17 cellular contexts compared by ENCODE assay signal in the genomic region with DNA sequence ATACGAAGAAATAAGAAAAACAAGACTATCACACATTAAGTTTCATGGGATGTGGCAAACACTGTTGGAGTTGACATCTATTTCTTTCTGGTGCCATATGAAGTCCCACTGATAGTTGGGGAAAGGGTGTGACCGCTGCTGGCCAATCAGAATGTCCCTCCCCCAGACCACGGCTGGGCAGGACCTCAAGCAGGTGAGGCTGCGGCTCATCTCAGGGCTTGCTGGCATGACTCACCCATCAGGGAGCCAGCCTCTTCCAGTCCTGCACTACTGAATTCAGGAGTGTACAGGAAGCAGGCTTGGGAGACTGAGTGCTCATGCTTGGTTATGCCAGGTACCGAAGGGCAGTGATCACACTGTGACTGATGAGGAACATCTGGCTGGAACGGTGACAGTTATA. TPM values are rescaled to one million over a fixed set of nuclear protein-coding genes. Genes with fewer than 3 reads are reported as not detected.
A peak's percentile ranks its signal among the peaks of the same experiment; 100 is the strongest.
DNase-seq lines count a peak whose midpoint lies in the region; ATAC-seq and TF ChIP-seq lines count a peak whose summit lies in the region.
"Had no signal": no experiment of that assay in that cellular context is flagged by ENCODE, and none has a peak within 500 bp of the region (broad histone marks: within the 10 kb centered on the region; RNA-seq: fewer than 3 reads in every experiment).

No MANE protein-coding gene starts in this region.

- no peaks in the 10 kb centered on the region for H3F3A ChIP-seq in PC-3 (ENCODE audit: low read length, unreplicated experiment)

- H3K4me3 ChIP-seq in HCT116 (replicated peaks in 1 of 2; ENCODE audit: low read depth in 1 of 2, low read length in 2 of 2): no peak overlapping the region
- no peak overlapping the region for H3K4me3 ChIP-seq in PC-3 (ENCODE audit: low read length)
- no peak overlapping the region for H3K4me3 ChIP-seq in thyroid gland (replicated peaks in 1 of 3)
- H3K4me3 ChIP-seq: lung, ovary, right lobe of liver, SK-N-MC had no signal

- no peak for TF ChIP-seq RAD21 in HCT116 (IDR thresholded peaks at IDR 0.05; ENCODE audit: low read depth)

- peak; percentile 43 for DNase-seq in HCT116 (ENCODE audit: low read depth, low spot score)
- peak; percentile 74 for DNase-seq in PC-3
- peak; percentile 60 for DNase-seq in epithelial cell of prostate (ENCODE audit: low read depth, low spot score)
- peak; percentile 19 to 58 for DNase-seq in thyroid gland
- DNase-seq in NCI-H146 treated with DMSO at 0.1 percent for 48 hours (lab: John Stamatoyannopoulos, UW; ENCODE audit: unreplicated experiment): no peak
- no peak for DNase-seq in NCI-H82 (lab: John Stamatoyannopoulos, UW)
- DNase-seq: activated effector memory CD4-positive, alpha-beta T cell treated with Interleukin-2 at 50 U/mL for 16 hours; caudate nucleus; naive B cell; NCI-H2029; NCI-H510A; ovary; right lobe of liver had no signal

- POLR2A ChIA-PET in HCT116 (lab: Charles Lee) (no interaction called here), PC-3 (lab: Charles Lee; ENCODE audit: unreplicated experiment) (no interaction called here)

- H2AFZ ChIP-seq in HCT116 (ENCODE audit: low read depth, low read length, poor library complexity, severe bottlenecking) (no peak overlapping the region), PC-3 (ENCODE audit: low read length) (no peak overlapping the region)

- TF ChIP-seq CTCF in HCT116 (IDR thresholded peaks at IDR 0.05 in 2 of 3, conservative IDR thresholded peaks at IDR 0.05 in 1 of 3; ENCODE audit: borderline replicate concordance in 1 of 3, insufficient read depth in 1 of 3, low read depth in 2 of 3, low read length in 2 of 3) (no peak), PC-3 (conservative IDR thresholded peaks at IDR 0.05; ENCODE audit: low read depth, low read length) (no peak), thyroid gland (IDR thresholded peaks at IDR 0.05) (no peak)

- no peak overlapping the region for H3K9ac ChIP-seq in HCT116 (ENCODE audit: low read length)
- H3K9ac ChIP-seq in PC-3 (ENCODE audit: low read length): no peak overlapping the region

- H3K4me2 ChIP-seq in HCT116 (ENCODE audit: low read length): peak overlapping the region; percentile 28
- no peak overlapping the region for H3K4me2 ChIP-seq in PC-3 (ENCODE audit: low read length)

- H3K9me3 ChIP-seq in HCT116 (ENCODE audit: control insufficient read depth in 1 of 2, insufficient read depth in 1 of 2, low read depth in 1 of 2, low read length in 2 of 2) (no peaks in the 10 kb centered on the region), PC-3 (ENCODE audit: low read length) (no peaks in the 10 kb centered on the region), thyroid gland (no peaks in the 10 kb centered on the region)
- H3K9me3 ChIP-seq: ovary, right lobe of liver had no signal

- RAD21 ChIA-PET in HCT116 (lab: Charles Lee; ENCODE audit: low non-redundant PET in 1 of 2, low total read pairs in 2 of 2, uncharacterized antibody in 2 of 2, unreplicated experiment in 2 of 2): no interaction called here

- WGBS in thyroid gland, 2 donors: 64 to 89% methylated on average over 6 of the region's 6 CpGs

- TF ChIP-seq POLR2A in HCT116 (IDR thresholded peaks at IDR 0.05; ENCODE audit: borderline replicate concordance, extremely low read depth, insufficient read depth, insufficient read length): no peak
- TF ChIP-seq POLR2A in thyroid gland (IDR thresholded peaks at IDR 0.05): no peak

- H3K36me3 ChIP-seq in HCT116 (ENCODE audit: control insufficient read depth in 1 of 2, insufficient read depth in 2 of 2, low read length in 2 of 2) (no peaks in the 10 kb centered on the region; a peak in 1 of 4 replicates), PC-3 (ENCODE audit: low read depth, low read length) (no peaks in the 10 kb centered on the region), thyroid gland (no peaks in the 10 kb centered on the region)
- H3K36me3 ChIP-seq: ovary, right lobe of liver had no signal

- intact Hi-C loops in HCT116 (cut with micrococcal nuclease) (no loop called here), PC-3 (cut with micrococcal nuclease) (no loop called here), thyroid gland (cut with DNase I) (no loop called here)

- no peaks in the 10 kb centered on the region for H4K20me1 ChIP-seq in HCT116 (ENCODE audit: insufficient read depth)
- H4K20me1 ChIP-seq in PC-3 (ENCODE audit: low read length): no peaks in the 10 kb centered on the region

- no peak overlapping the region for H3K27ac ChIP-seq in HCT116 (ENCODE audit: low read depth, low read length)
- no peak overlapping the region for H3K27ac ChIP-seq in PC-3 (ENCODE audit: low read length)
- H3K27ac ChIP-seq in epithelial cell of prostate: peak overlapping the region; percentile 37
- no peak overlapping the region for H3K27ac ChIP-seq in thyroid gland
- H3K27ac ChIP-seq: ovary, right lobe of liver, SK-N-MC had no signal

- H3K79me2 ChIP-seq in HCT116 (ENCODE audit: insufficient read depth, low read length) (peaks cover 41% of the 10 kb centered on the region), PC-3 (ENCODE audit: low read length) (peaks cover 29% of the 10 kb centered on the region)

- CTCF ChIA-PET in HCT116 (lab: Charles Lee) (no interaction called here), PC-3 (lab: Charles Lee) (no interaction called here)

- H3K9me2 ChIP-seq in HCT116 (ENCODE audit: insufficient read depth) (no peaks in the 10 kb centered on the region), PC-3 (replicated peaks; ENCODE audit: low read length) (no peaks in the 10 kb centered on the region)

- H3K27me3 ChIP-seq in HCT116 (ENCODE audit: insufficient read depth, low read length) (no peaks in the 10 kb centered on the region), PC-3 (ENCODE audit: low read length) (no peaks in the 10 kb centered on the region), thyroid gland (no peaks in the 10 kb centered on the region)
- H3K27me3 ChIP-seq: ovary, right lobe of liver had no signal

- peak; percentile 100 for ATAC-seq in HCT116
- peak; percentile 90 for ATAC-seq in PC-3
- no peak for ATAC-seq in GM21619 (IDR thresholded peaks at IDR 0.05; ENCODE audit: unreplicated experiment)
- ATAC-seq: HepG2, right lobe of liver had no signal

- H3K4me1 ChIP-seq in HCT116 (ENCODE audit: control insufficient read depth in 1 of 2, insufficient read depth in 2 of 2, low read length in 2 of 2) (peaks cover 13 to 16% of the 10 kb centered on the region in 2 experiments), PC-3 (ENCODE audit: insufficient read depth, low read length) (peaks cover 27% of the 10 kb centered on the region), thyroid gland (peaks cover 0 to 2% of the 10 kb centered on the region in 2 donors)
- H3K4me1 ChIP-seq: right lobe of liver had no signal

- BruUV-seq in HCT116 (replicated peaks; lab: Mats Ljungman, UMichigan) (no TSS peak), PC-3 (replicated peaks; lab: Mats Ljungman, UMichigan) (no TSS peak)

TF ChIP-seq in HCT116, 20 proteins besides CTCF, POLR2A, EP300 and RAD21 (continues in another document):
- TF ChIP-seq ZNF274 (IDR thresholded peaks at IDR 0.05; ENCODE audit: low read depth, low read length) (no peak), SP1 (IDR thresholded peaks at IDR 0.05; ENCODE audit: low read depth) (no peak), ELF1 (IDR thresholded peaks at IDR 0.05; ENCODE audit: borderline replicate concordance, low read depth) (no peak), EGR1 (IDR thresholded peaks at IDR 0.05; ENCODE audit: low read depth) (no peak), SRF (IDR thresholded peaks at IDR 0.05; ENCODE audit: low read depth) (no peak), EZH2phosphoT487 (IDR thresholded peaks at IDR 0.05; ENCODE audit: borderline replicate concordance) (no peak), FOSL1 (IDR thresholded peaks at IDR 0.05; ENCODE audit: low read depth) (peak; percentile 26; the same call in 1 of the 2 replicates)
- TF ChIP-seq, protein P1, sequence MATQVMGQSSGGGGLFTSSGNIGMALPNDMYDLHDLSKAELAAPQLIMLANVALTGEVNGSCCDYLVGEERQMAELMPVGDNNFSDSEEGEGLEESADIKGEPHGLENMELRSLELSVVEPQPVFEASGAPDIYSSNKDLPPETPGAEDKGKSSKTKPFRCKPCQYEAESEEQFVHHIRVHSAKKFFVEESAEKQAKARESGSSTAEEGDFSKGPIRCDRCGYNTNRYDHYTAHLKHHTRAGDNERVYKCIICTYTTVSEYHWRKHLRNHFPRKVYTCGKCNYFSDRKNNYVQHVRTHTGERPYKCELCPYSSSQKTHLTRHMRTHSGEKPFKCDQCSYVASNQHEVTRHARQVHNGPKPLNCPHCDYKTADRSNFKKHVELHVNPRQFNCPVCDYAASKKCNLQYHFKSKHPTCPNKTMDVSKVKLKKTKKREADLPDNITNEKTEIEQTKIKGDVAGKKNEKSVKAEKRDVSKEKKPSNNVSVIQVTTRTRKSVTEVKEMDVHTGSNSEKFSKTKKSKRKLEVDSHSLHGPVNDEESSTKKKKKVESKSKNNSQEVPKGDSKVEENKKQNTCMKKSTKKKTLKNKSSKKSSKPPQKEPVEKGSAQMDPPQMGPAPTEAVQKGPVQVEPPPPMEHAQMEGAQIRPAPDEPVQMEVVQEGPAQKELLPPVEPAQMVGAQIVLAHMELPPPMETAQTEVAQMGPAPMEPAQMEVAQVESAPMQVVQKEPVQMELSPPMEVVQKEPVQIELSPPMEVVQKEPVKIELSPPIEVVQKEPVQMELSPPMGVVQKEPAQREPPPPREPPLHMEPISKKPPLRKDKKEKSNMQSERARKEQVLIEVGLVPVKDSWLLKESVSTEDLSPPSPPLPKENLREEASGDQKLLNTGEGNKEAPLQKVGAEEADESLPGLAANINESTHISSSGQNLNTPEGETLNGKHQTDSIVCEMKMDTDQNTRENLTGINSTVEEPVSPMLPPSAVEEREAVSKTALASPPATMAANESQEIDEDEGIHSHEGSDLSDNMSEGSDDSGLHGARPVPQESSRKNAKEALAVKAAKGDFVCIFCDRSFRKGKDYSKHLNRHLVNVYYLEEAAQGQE (IDR thresholded peaks at IDR 0.05; ENCODE audit: low read depth): no peak
- TF ChIP-seq, protein P2, sequence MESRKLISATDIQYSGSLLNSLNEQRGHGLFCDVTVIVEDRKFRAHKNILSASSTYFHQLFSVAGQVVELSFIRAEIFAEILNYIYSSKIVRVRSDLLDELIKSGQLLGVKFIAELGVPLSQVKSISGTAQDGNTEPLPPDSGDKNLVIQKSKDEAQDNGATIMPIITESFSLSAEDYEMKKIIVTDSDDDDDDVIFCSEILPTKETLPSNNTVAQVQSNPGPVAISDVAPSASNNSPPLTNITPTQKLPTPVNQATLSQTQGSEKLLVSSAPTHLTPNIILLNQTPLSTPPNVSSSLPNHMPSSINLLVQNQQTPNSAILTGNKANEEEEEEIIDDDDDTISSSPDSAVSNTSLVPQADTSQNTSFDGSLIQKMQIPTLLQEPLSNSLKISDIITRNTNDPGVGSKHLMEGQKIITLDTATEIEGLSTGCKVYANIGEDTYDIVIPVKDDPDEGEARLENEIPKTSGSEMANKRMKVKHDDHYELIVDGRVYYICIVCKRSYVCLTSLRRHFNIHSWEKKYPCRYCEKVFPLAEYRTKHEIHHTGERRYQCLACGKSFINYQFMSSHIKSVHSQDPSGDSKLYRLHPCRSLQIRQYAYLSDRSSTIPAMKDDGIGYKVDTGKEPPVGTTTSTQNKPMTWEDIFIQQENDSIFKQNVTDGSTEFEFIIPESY (IDR thresholded peaks at IDR 0.05; ENCODE audit: extremely low read depth, insufficient replicate concordance, low read length): no peak

RNA-seq across cellular contexts. Expression of a gene that starts 18.9 kb away (rescaled TPM):
- total RNA-seq in HCT116 (2021; ENCODE audit: unreplicated experiment) (53.5 TPM), PC-3 (2014; rRNA removed) (16.9 and 18.5 TPM in 2 replicates), thyroid gland (10 to 100 TPM; 13.7 to 21.7 (median 16.6) TPM)
- 35.1 and 41.9 TPM in 2 replicates for polyA plus RNA-seq in HCT116 (2012)

Comparison
In these comparisons a context has a peak if more than half of its experiments do, and no peak if none do; other contexts are left out.
1. DNase-seq: peak in HCT116 (single experiment), PC-3 (single experiment), epithelial cell of prostate (single experiment) and thyroid gland (2 of 2); none in NCI-H146 treated with DMSO at 0.1 percent for 48 hours (single experiment) and NCI-H82 (single experiment).